ENCODE assay signal across 8 cellular contexts in genomic region chr20:32155017-32155965, GRCh38. TPM values are rescaled to one million over a fixed set of nuclear protein-coding genes. Genes with fewer than 3 reads are reported as not detected.
DNase-seq lines count a peak whose midpoint lies in the region; ATAC-seq and FAIRE-seq lines count a peak whose summit lies in the region.

No MANE protein-coding gene starts in this region.

- H3K36me3 Mint-ChIP-seq in CD4-positive, CD25-positive, alpha-beta regulatory T cell: peaks cover 37% of the 10 kb centered on the region
- peaks cover 96% of the 10 kb centered on the region for H3K36me3 Mint-ChIP-seq in activated T-helper 17 cell treated with anti-CD3 and anti-CD28 coated beads, Interleukin-2, amount 50 U/mL, for 72 hours (ENCODE audit: low read depth)

- no peaks in the 10 kb centered on the region for H3K9me3 ChIP-seq in CD4-positive, CD25-positive, alpha-beta regulatory T cell (ENCODE audit: control insufficient read depth in 2 of 2, low read length in 2 of 2)

- peak; percentile 20 to 52 for ATAC-seq in CD4-positive, CD25-positive, alpha-beta regulatory T cell (ENCODE audit: low read depth in 2 of 2)
- peak; percentile 40 for ATAC-seq in activated T-helper 17 cell treated with anti-CD3 and anti-CD28 coated beads, Interleukin-2, amount 50 U/mL, for 72 hours (replicated peaks)
- ATAC-seq in GM19035 (IDR thresholded peaks at IDR 0.05; ENCODE audit: unreplicated experiment): no peak

- no peaks in the 10 kb centered on the region for H3K27me3 Mint-ChIP-seq in CD4-positive, CD25-positive, alpha-beta regulatory T cell
- H3K27me3 Mint-ChIP-seq in activated T-helper 17 cell treated with anti-CD3 and anti-CD28 coated beads, Interleukin-2, amount 50 U/mL, for 72 hours: no peaks in the 10 kb centered on the region

- DNase-seq in CD4-positive, CD25-positive, alpha-beta regulatory T cell: peak in 2 of 3 donors; percentile 9 to 28
- peak; percentile 28 for DNase-seq in H4 (ENCODE audit: low spot score)
- peak; percentile 29 for DNase-seq in NCI-H82 treated with DMSO at 0.1 percent for 48 hours (lab: John Stamatoyannopoulos, UW; ENCODE audit: unreplicated experiment)
- DNase-seq in globus pallidus (ENCODE audit: low spot score): peak; percentile 65
- peak; percentile 21 for DNase-seq in occipital lobe (lab: John Stamatoyannopoulos, UW)
- no peak for DNase-seq in GM19239 (ENCODE audit: insufficient read length, low spot score)

- H3K36me3 ChIP-seq in CD4-positive, CD25-positive, alpha-beta regulatory T cell (ENCODE audit: control insufficient read depth, insufficient read depth, low read length): peaks cover 52% of the 10 kb centered on the region

- no peak overlapping the region for H3K4me3 ChIP-seq in CD4-positive, CD25-positive, alpha-beta regulatory T cell (ENCODE audit: low read depth, low read length)

- no peak overlapping the region for H3K27ac ChIP-seq in CD4-positive, CD25-positive, alpha-beta regulatory T cell (ENCODE audit: insufficient read depth, low read length, poor library complexity, severe bottlenecking)

- H3K9me3 Mint-ChIP-seq in CD4-positive, CD25-positive, alpha-beta regulatory T cell: no peaks in the 10 kb centered on the region
- no peaks in the 10 kb centered on the region for H3K9me3 Mint-ChIP-seq in activated T-helper 17 cell treated with anti-CD3 and anti-CD28 coated beads, Interleukin-2, amount 50 U/mL, for 72 hours

- peak overlapping the region in 2 of 3 donors; percentile 38 to 40 for H3K27ac Mint-ChIP-seq in CD4-positive, CD25-positive, alpha-beta regulatory T cell
- H3K27ac Mint-ChIP-seq in activated T-helper 17 cell treated with anti-CD3 and anti-CD28 coated beads, Interleukin-2, amount 50 U/mL, for 72 hours: peak overlapping the region; percentile 57

- no peaks in the 10 kb centered on the region for H3K27me3 ChIP-seq in CD4-positive, CD25-positive, alpha-beta regulatory T cell (ENCODE audit: control insufficient read depth, insufficient read depth, low read length)

- H3K4me3 Mint-ChIP-seq in CD4-positive, CD25-positive, alpha-beta regulatory T cell: no peak overlapping the region
- H3K4me3 Mint-ChIP-seq in activated T-helper 17 cell treated with anti-CD3 and anti-CD28 coated beads, Interleukin-2, amount 50 U/mL, for 72 hours: no peak overlapping the region

- no peaks in the 10 kb centered on the region for H3K4me1 Mint-ChIP-seq in CD4-positive, CD25-positive, alpha-beta regulatory T cell
- H3K4me1 Mint-ChIP-seq in activated T-helper 17 cell treated with anti-CD3 and anti-CD28 coated beads, Interleukin-2, amount 50 U/mL, for 72 hours: peaks cover 14% of the 10 kb centered on the region

- FAIRE-seq in GM19239 (lab: Jason Lieb, UNC): no peak

- H3K4me1 ChIP-seq in CD4-positive, CD25-positive, alpha-beta regulatory T cell (ENCODE audit: control insufficient read depth, insufficient read depth, low read length, poor library complexity, severe bottlenecking): no peaks in the 10 kb centered on the region

RNA-seq across cellular contexts. Expression of gene TM9SF4, which starts 45.8 kb away (rescaled TPM):
- 36.3 TPM for total RNA-seq in CD4-positive, CD25-positive, alpha-beta regulatory T cell
- 10 to 100 TPM; 28.7 to 31.4 (median 29.4) TPM for polyA plus RNA-seq in CD4-positive, CD25-positive, alpha-beta regulatory T cell
- 30.5 and 39.7 TPM in 2 replicates for total RNA-seq in H4 (2014; rRNA removed; shearing (Covaris generic))
- total RNA-seq in activated T-helper 17 cell treated with anti-CD3 and anti-CD28 coated beads, Interleukin-2, amount 50 U/mL, for 72 hours: 10 to 100 TPM; 47.0 to 47.4 TPM
- 15.1 TPM for total RNA-seq in occipital lobe

RNA-seq across cellular contexts. Expression of gene PLAGL2, which starts 52.3 kb away (rescaled TPM):
- total RNA-seq in CD4-positive, CD25-positive, alpha-beta regulatory T cell: 22.9 TPM
- 1 to 10 TPM; 2.8 to 5.3 (median 4.0) TPM for polyA plus RNA-seq in CD4-positive, CD25-positive, alpha-beta regulatory T cell
- 2.9 and 3.7 TPM in 2 replicates for total RNA-seq in H4 (2014; rRNA removed; shearing (Covaris generic))
- total RNA-seq in activated T-helper 17 cell treated with anti-CD3 and anti-CD28 coated beads, Interleukin-2, amount 50 U/mL, for 72 hours: 10 to 100 TPM; 61.9 to 93.1 TPM
- 1.2 TPM for total RNA-seq in occipital lobe

RNA-seq across cellular contexts. Expression of gene POFUT1, which starts 52.4 kb away (rescaled TPM):
- 14.1 TPM for total RNA-seq in CD4-positive, CD25-positive, alpha-beta regulatory T cell
- polyA plus RNA-seq in CD4-positive, CD25-positive, alpha-beta regulatory T cell: 10 to 100 TPM; 10.0 to 14.3 (median 12.0) TPM
- total RNA-seq in H4 (2014; rRNA removed; shearing (Covaris generic)): 51.5 and 51.6 TPM in 2 replicates
- 10 to 100 TPM; 41.4 TPM for total RNA-seq in activated T-helper 17 cell treated with anti-CD3 and anti-CD28 coated beads, Interleukin-2, amount 50 U/mL, for 72 hours
- total RNA-seq in occipital lobe: 18.1 TPM
